ENCODE assay signal across 15 cellular contexts in genomic region chr19:18120127-18120526, GRCh38. TPM values are rescaled to one million over a fixed set of nuclear protein-coding genes. Genes with fewer than 3 reads are reported as not detected.
A peak's percentile ranks its signal among the peaks of the same experiment; 100 is the strongest.
DNase-seq lines count a peak whose midpoint lies in the region; ATAC-seq and TF ChIP-seq lines count a peak whose summit lies in the region.
"Had no signal": no experiment of that assay in that cellular context is flagged by ENCODE, and none has a peak within 500 bp of the region (broad histone marks: within the 10 kb centered on the region; RNA-seq: fewer than 3 reads in every experiment).

No MANE protein-coding gene starts in this region.

- peak overlapping the region; percentile 85 for H3K4me3 Mint-ChIP-seq in activated CD4-positive, alpha-beta T cell treated with anti-CD3 and anti-CD28 coated beads, Interleukin-2, amount 10 ng/mL, durations not matched to agents 24 days and 14 days
- peak overlapping the region; percentile 83 to 90 (median 83) for H3K4me3 Mint-ChIP-seq in T-cell

- no peaks in the 10 kb centered on the region for H3K27me3 ChIP-seq in effector memory CD4-positive, alpha-beta T cell (replicated peaks; ENCODE audit: control insufficient read depth, insufficient read depth, low read length, poor library complexity, severe bottlenecking)
- no peaks in the 10 kb centered on the region for H3K27me3 ChIP-seq in spleen (replicated peaks in 1 of 7)
- H3K27me3 ChIP-seq in BE2C, result no peaks in the 10 kb centered on the region

- ATAC-seq in T-cell (replicated peaks in 1 of 4), result no peak

- POLR2A ChIA-PET in T-cell (lab: Charles Lee), result no interaction called here

- intact Hi-C loops in activated CD4-positive, alpha-beta T cell treated with anti-CD3 and anti-CD28 coated beads, Interleukin-2, amount 10 ng/mL, durations not matched to agents 24 days and 14 days (cut with micrococcal nuclease), result no loop called here
- intact Hi-C loops in spleen (cut with DNase I; ENCODE audit: low total_unique reads), result no loop called here

- peaks cover 34% of the 10 kb centered on the region for H3K36me3 Mint-ChIP-seq in activated CD4-positive, alpha-beta T cell treated with anti-CD3 and anti-CD28 coated beads, Interleukin-2, amount 10 ng/mL, durations not matched to agents 24 days and 14 days (ENCODE audit: low read depth)
- peaks cover 14% of the 10 kb centered on the region for H3K36me3 Mint-ChIP-seq in T-cell

- peak overlapping the region; percentile 83 for H3K4me3 ChIP-seq in effector memory CD4-positive, alpha-beta T cell (ENCODE audit: insufficient read depth, low read depth, low read length, poor library complexity, severe bottlenecking)
- H3K4me3 ChIP-seq in spleen (peak overlapping the region in 3 of 8 donors; percentile 74 to 85 (median 83)), BE2C (ENCODE audit: low read depth, low read length) (no peak overlapping the region)
- H3K4me3 ChIP-seq: left ventricle myocardium inferior had no signal

- WGBS in spleen, 5 donors, result 49 to 81% (median 63%) methylated on average over 1 of the region's 1 CpG

- peaks cover 24% of the 10 kb centered on the region for H3K4me1 ChIP-seq in effector memory CD4-positive, alpha-beta T cell (ENCODE audit: control insufficient read depth, insufficient read depth, low read length, poor library complexity, severe bottlenecking)
- H3K4me1 ChIP-seq in spleen (peaks cover 22 to 81% (median 35%) of the 10 kb centered on the region in 6 donors), BE2C (peaks cover 4% of the 10 kb centered on the region; the same call in 1 of the 2 replicates)
- H3K4me1 ChIP-seq: Caco-2 had no signal

- H3K36me3 ChIP-seq in effector memory CD4-positive, alpha-beta T cell (ENCODE audit: control insufficient read depth, insufficient read depth, low read length), result peaks cover 39% of the 10 kb centered on the region
- H3K36me3 ChIP-seq in spleen (peaks cover 0 to 61% (median 39%) of the 10 kb centered on the region in 6 donors), BE2C (0 out of 2 replicates have a peak, but pooled peaks cover 3% of the 10 kb centered on the region)

- H3K27ac Mint-ChIP-seq in activated CD4-positive, alpha-beta T cell treated with anti-CD3 and anti-CD28 coated beads, Interleukin-2, amount 10 ng/mL, durations not matched to agents 24 days and 14 days, result peak overlapping the region; percentile 97
- peak overlapping the region; percentile 97 for H3K27ac Mint-ChIP-seq in T-cell

- no peak for DNase-seq in activated CD4-positive, alpha-beta T cell treated with anti-CD3 and anti-CD28 coated beads, Interleukin-2, amount 10 ng/mL, durations not matched to agents 24 days and 14 days
- no peak for DNase-seq in activated CD4-positive, alpha-beta T cell treated with anti-CD3 and anti-CD28 coated beads for 1 hour
- no peak for DNase-seq in T-cell
- DNase-seq in effector memory CD4-positive, alpha-beta T cell, result no peak
- no peak for DNase-seq in spleen
- DNase-seq in NOMO-1 treated with DMSO at 0.1 percent for 48 hours (lab: John Stamatoyannopoulos, UW; ENCODE audit: unreplicated experiment), result no peak
- DNase-seq in NCI-H69 (lab: John Stamatoyannopoulos, UW), result no peak
- DNase-seq in BE2C, result no peak
- DNase-seq: Caco-2, left ventricle myocardium inferior, NCI-H2107, NCI-H82, SHP77 treated with DMSO at 0.1 percent for 48 hours had no signal

- H3K27me3 Mint-ChIP-seq in activated CD4-positive, alpha-beta T cell treated with anti-CD3 and anti-CD28 coated beads, Interleukin-2, amount 10 ng/mL, durations not matched to agents 24 days and 14 days, result no peaks in the 10 kb centered on the region
- H3K27me3 Mint-ChIP-seq in T-cell, result no peaks in the 10 kb centered on the region

- no peaks in the 10 kb centered on the region for H3K9me3 Mint-ChIP-seq in activated CD4-positive, alpha-beta T cell treated with anti-CD3 and anti-CD28 coated beads, Interleukin-2, amount 10 ng/mL, durations not matched to agents 24 days and 14 days
- H3K9me3 Mint-ChIP-seq in T-cell, result no peaks in the 10 kb centered on the region

- peak overlapping the region; percentile 77 for H3K27ac ChIP-seq in effector memory CD4-positive, alpha-beta T cell (ENCODE audit: insufficient read depth, low read length, poor library complexity, severe bottlenecking)
- peak overlapping the region in 7 of 8 donors; percentile 6 to 88 (median 87) for H3K27ac ChIP-seq in spleen

- no peak for TF ChIP-seq POLR2A in spleen (IDR thresholded peaks at IDR 0.05)

- peaks cover 30% of the 10 kb centered on the region for H3K4me1 Mint-ChIP-seq in activated CD4-positive, alpha-beta T cell treated with anti-CD3 and anti-CD28 coated beads, Interleukin-2, amount 10 ng/mL, durations not matched to agents 24 days and 14 days
- peaks cover 28 to 42% (median 37%) of the 10 kb centered on the region in 3 donors for H3K4me1 Mint-ChIP-seq in T-cell

- CTCF ChIA-PET in T-cell (lab: Charles Lee), result interaction anchor here in 1 of 2 donors (0.8 to 1.0 kb wide), 2 partner anchors 29 to 111 kb away, joined by 3 read pairs; no protein-coding TSS in a partner anchor

- TF ChIP-seq CTCF in spleen (IDR thresholded peaks at IDR 0.05 in 8 of 11, conservative IDR thresholded peaks at IDR 0.05 in 3 of 11) (no peak), BE2C (IDR thresholded peaks at IDR 0.05; ENCODE audit: low read depth, low read length) (no peak)

- no peaks in the 10 kb centered on the region for H3K9me3 ChIP-seq in effector memory CD4-positive, alpha-beta T cell (ENCODE audit: control insufficient read depth, low read length)
- H3K9me3 ChIP-seq in spleen (no peaks in the 10 kb centered on the region), BE2C (no peaks in the 10 kb centered on the region)
- H3K9me3 ChIP-seq: Caco-2, left ventricle myocardium inferior had no signal

RNA-seq across cellular contexts. Expression of gene MAST3, which starts 22.5 kb away (rescaled TPM):
- total RNA-seq in activated CD4-positive, alpha-beta T cell treated with anti-CD3 and anti-CD28 coated beads, Interleukin-2, amount 10 ng/mL, durations not matched to agents 24 days and 14 days, result 16.2 and 17.2 TPM in 2 replicates
- total RNA-seq in T-cell (10 to 100 TPM; 42.0 to 60.2 (median 53.2) TPM), spleen (10 to 100 TPM; 31.3 to 52.7 (median 39.4) TPM)
- polyA plus RNA-seq in spleen, result 10 to 100 TPM in 2 of 3 donors, 1 to 10 TPM in 1; 8.9 to 17.1 (median 16.1) TPM
- polyA plus RNA-seq in BE2C (2012; ENCODE audit: insufficient read depth, insufficient read length, low read depth), result 3.7 TPM

RNA-seq across cellular contexts. Expression of gene PIK3R2, which starts 32.8 kb away (rescaled TPM):
- 19.6 and 20.7 TPM in 2 replicates for total RNA-seq in activated CD4-positive, alpha-beta T cell treated with anti-CD3 and anti-CD28 coated beads, Interleukin-2, amount 10 ng/mL, durations not matched to agents 24 days and 14 days
- total RNA-seq in T-cell (10 to 100 TPM; 11.8 to 25.5 (median 17.6) TPM), spleen (10 to 100 TPM in 6 of 7 donors, 1 to 10 TPM in 1; 6.6 to 22.7 (median 16.3) TPM)
- polyA plus RNA-seq in spleen, result 1 to 10 TPM; 4.2 to 5.1 (median 4.9) TPM
- polyA plus RNA-seq in BE2C (2012; ENCODE audit: insufficient read depth, insufficient read length, low read depth), result 181 TPM

RNA-seq across cellular contexts. Expression of gene IL12RB1, which starts 33.4 kb away (rescaled TPM):
- 37.0 and 38.8 TPM in 2 replicates for total RNA-seq in activated CD4-positive, alpha-beta T cell treated with anti-CD3 and anti-CD28 coated beads, Interleukin-2, amount 10 ng/mL, durations not matched to agents 24 days and 14 days
- total RNA-seq in T-cell, result 10 to 100 TPM; 26.3 to 45.2 (median 39.3) TPM
- total RNA-seq in spleen, result 10 to 100 TPM; 19.7 to 31.6 (median 25.3) TPM
- 10 to 100 TPM in 2 of 3 donors, 1 to 10 TPM in 1; 9.9 to 21.5 (median 14.8) TPM for polyA plus RNA-seq in spleen
- polyA plus RNA-seq in BE2C (2012; ENCODE audit: insufficient read depth, insufficient read length, low read depth), result not detected
- total RNA-seq: Caco-2, G401 had no signal
- polyA plus RNA-seq: neural cell had no signal

RNA-seq across cellular contexts. Expression of gene IFI30, which starts 53.5 kb away (rescaled TPM):
- total RNA-seq in activated CD4-positive, alpha-beta T cell treated with anti-CD3 and anti-CD28 coated beads, Interleukin-2, amount 10 ng/mL, durations not matched to agents 24 days and 14 days, result 49.4 and 52.7 TPM in 2 replicates
- total RNA-seq in T-cell, result 10 to 100 TPM in 1 of 5 donors, 1 to 10 TPM in 4; 3.2 to 11.8 (median 5.1) TPM
- total RNA-seq in spleen, result 100 to 1,000 TPM; 206 to 475 (median 330) TPM
- polyA plus RNA-seq in spleen, result 100 to 1,000 TPM; 234 to 299 (median 274) TPM
- 12.4 TPM for polyA plus RNA-seq in BE2C (2012; ENCODE audit: insufficient read depth, insufficient read length, low read depth)
